ENCODE assay signal across 10 cellular contexts in the genomic region with DNA sequence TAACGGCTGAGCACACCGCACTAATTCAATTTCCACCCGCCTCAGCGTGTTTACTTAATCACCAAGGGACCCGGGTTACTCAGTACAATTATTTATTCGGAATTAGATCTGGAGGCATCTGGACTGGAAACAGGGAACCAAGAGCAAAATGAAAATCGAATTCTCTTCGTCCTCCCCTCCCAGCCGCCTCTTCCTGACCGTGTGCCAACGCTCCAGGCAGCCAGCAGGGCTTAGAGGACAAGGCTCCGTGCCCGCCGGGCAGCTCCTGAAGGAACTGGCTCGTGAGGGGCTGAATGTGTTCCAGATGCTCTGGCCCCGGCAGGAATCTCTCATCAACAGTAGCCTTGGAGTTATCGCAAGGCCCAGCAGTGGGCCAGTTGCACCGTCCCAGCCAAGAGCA. TPM values are rescaled to one million over a fixed set of nuclear protein-coding genes. Genes with fewer than 3 reads are reported as not detected.
DNase-seq lines count a peak whose midpoint lies in the region; ATAC-seq and TF ChIP-seq lines count a peak whose summit lies in the region.
"Had no signal": no experiment of that assay in that cellular context is flagged by ENCODE, and none has a peak within 500 bp of the region (broad histone marks: within the 10 kb centered on the region; RNA-seq: fewer than 3 reads in every experiment).

No MANE protein-coding gene starts in this region.

- TF ChIP-seq CTCF in esophagus muscularis mucosa (IDR thresholded peaks at IDR 0.05), result no peak
- TF ChIP-seq CTCF in psoas muscle (IDR thresholded peaks at IDR 0.05), result no peak
- TF ChIP-seq CTCF in WERI-Rb-1 (IDR thresholded peaks at IDR 0.05; ENCODE audit: low read depth, low read length), result no peak

- H3K4me1 ChIP-seq in esophagus muscularis mucosa (peaks cover 0 to 17% (median 13%) of the 10 kb centered on the region in 4 donors), psoas muscle (no peaks in the 10 kb centered on the region)

- H3K36me3 ChIP-seq in esophagus muscularis mucosa (no peaks in the 10 kb centered on the region), psoas muscle (ENCODE audit: insufficient read depth in 1 of 2, low read depth in 1 of 2) (no peaks in the 10 kb centered on the region), WERI-Rb-1 (no peaks in the 10 kb centered on the region)

- intact Hi-C loops in esophagus muscularis mucosa (cut with DNase I), result no loop called here
- intact Hi-C loops in psoas muscle (cut with DNase I), result no loop called here

- H3K9me3 ChIP-seq in esophagus muscularis mucosa (no peaks in the 10 kb centered on the region), psoas muscle (no peaks in the 10 kb centered on the region), WERI-Rb-1 (ENCODE audit: severe bottlenecking) (no peaks in the 10 kb centered on the region)

- peak; percentile 14 for DNase-seq in DMS79 (lab: John Stamatoyannopoulos, UW)
- DNase-seq in NCI-H2171 (lab: John Stamatoyannopoulos, UW), result peak; percentile 59
- DNase-seq in esophagus muscularis mucosa (ENCODE audit: extremely low spot score), result no peak
- peak; percentile 55 to 75 for DNase-seq in psoas muscle
- no peak for DNase-seq in WERI-Rb-1
- no peak for DNase-seq in activated CD4-positive, alpha-beta T cell treated with anti-CD3 and anti-CD28 coated beads for 48 hours
- DNase-seq: activated naive CD4-positive, alpha-beta T cell treated with anti-CD3 and anti-CD28 coated beads, Interleukin-2, amount 50 U/mL, for 16 hours; GF-D8 had no signal

- no peak overlapping the region for H3K27ac ChIP-seq in esophagus muscularis mucosa (replicated peaks in 1 of 4)
- no peak overlapping the region for H3K27ac ChIP-seq in psoas muscle
- H3K27ac ChIP-seq in WERI-Rb-1, result no peak overlapping the region

- peak overlapping the region; percentile 37 to 54 (median 41) for H3K4me3 ChIP-seq in esophagus muscularis mucosa
- H3K4me3 ChIP-seq in psoas muscle, result peak overlapping the region; percentile 55
- no peak overlapping the region for H3K4me3 ChIP-seq in WERI-Rb-1 (ENCODE audit: low read depth, low read length)

- no peak for TF ChIP-seq EP300 in esophagus muscularis mucosa (IDR thresholded peaks at IDR 0.05)

- no peak for TF ChIP-seq POLR2A in esophagus muscularis mucosa (IDR thresholded peaks at IDR 0.05; ENCODE audit: low read depth)

- WGBS in esophagus muscularis mucosa, result 31% methylated on average over 18 of the region's 18 CpGs
- WGBS in psoas muscle, 3 donors, result 7 to 14% (median 11%) methylated on average over 18 of the region's 18 CpGs

- ATAC-seq in psoas muscle (peak; percentile 19 to 83 (median 58)), GM18517 (IDR thresholded peaks at IDR 0.05; ENCODE audit: unreplicated experiment) (no peak), HG03457 (IDR thresholded peaks at IDR 0.05; ENCODE audit: unreplicated experiment) (no peak)

- H3K27me3 ChIP-seq in esophagus muscularis mucosa, result no peaks in the 10 kb centered on the region
- H3K27me3 ChIP-seq in psoas muscle (ENCODE audit: insufficient read depth in 3 of 3, low read length in 2 of 3), result peaks cover 0 to 23% (median 0%) of the 10 kb centered on the region in 3 donors
- H3K27me3 ChIP-seq in WERI-Rb-1 (ENCODE audit: insufficient read depth, low read depth, severe bottlenecking), result no peaks in the 10 kb centered on the region

RNA-seq across cellular contexts. Expression of a gene that starts 23.4 kb away (rescaled TPM):
- total RNA-seq in esophagus muscularis mucosa (10 to 100 TPM; 40.4 to 54.3 (median 44.7) TPM), psoas muscle (10 to 100 TPM; 26.7 to 44.0 (median 33.5) TPM)
- 10 to 100 TPM; 36.6 to 42.6 (median 39.7) TPM for polyA plus RNA-seq in psoas muscle

Comparison
In these comparisons a context has a peak if more than half of its experiments do, and no peak if none do; other contexts are left out.
1. DNase-seq: peak in DMS79 (single experiment), NCI-H2171 (single experiment) and psoas muscle (2 of 2); none in esophagus muscularis mucosa (single experiment), WERI-Rb-1 (single experiment) and activated CD4-positive, alpha-beta T cell treated with anti-CD3 and anti-CD28 coated beads for 48 hours (single experiment).
2. ATAC-seq: peak in psoas muscle (4 of 4); none in GM18517 (single experiment) and HG03457 (single experiment).